Comparison of ENCODE assay signal across 5 cellular contexts in genomic region chr2:207696911-207697310, GRCh38. TPM values are rescaled to one million over a fixed set of nuclear protein-coding genes. Genes with fewer than 3 reads are reported as not detected.
DNase-seq lines count a peak whose midpoint lies in the region; ATAC-seq, FAIRE-seq and TF ChIP-seq lines count a peak whose summit lies in the region.
"Not testable (repeated sequence)": the region's sequence is repeated elsewhere in the genome, so short reads cannot be mapped to it uniquely, and the experiment has no call there.

No MANE protein-coding gene starts in this region.

- not testable (repeated sequence) for H3K27me3 ChIP-seq in GM23338 (ENCODE audit: insufficient read depth); MG63; PC-3 (ENCODE audit: low read length); HepG2 (ENCODE audit: control insufficient read depth in 1 of 2, insufficient read depth in 2 of 2, low read length in 2 of 2); osteoblast (ENCODE audit: insufficient read depth, low read length)

- intact Hi-C loops in PC-3 (cut with micrococcal nuclease); HepG2 (cut with micrococcal nuclease; ENCODE audit: unreplicated experiment): not testable (repeated sequence)

- H3K4me3 Mint-ChIP-seq in GM23338, result not testable (repeated sequence)

- not testable (repeated sequence) for H3K36me3 ChIP-seq in GM23338 (ENCODE audit: insufficient read depth); MG63; PC-3 (ENCODE audit: low read depth, low read length); HepG2 (replicated peaks in 1 of 2; ENCODE audit: control insufficient read depth in 1 of 2, insufficient read depth in 2 of 2, low read length in 2 of 2); osteoblast (ENCODE audit: insufficient read depth, low read length)

- CTCF ChIA-PET in PC-3 (lab: Charles Lee); HepG2 (lab: Yijun Ruan, JAX; ENCODE audit: low intra/inter-chr PET ratio, low total read pairs): not testable (repeated sequence)

- not testable (repeated sequence) for H3K9ac ChIP-seq in PC-3 (ENCODE audit: low read length); HepG2 (ENCODE audit: insufficient read depth, low read depth, low read length)

- in situ Hi-C loops in HepG2 (cut with HindIII; ENCODE audit: extremely low pct_ligation_motif_present, low pct_unique_long_range_greater_than_20kb), result not testable (repeated sequence)

- not testable (repeated sequence) for H3K9me3 ChIP-seq in MG63; PC-3 (ENCODE audit: low read length); HepG2 (ENCODE audit: low read length); osteoblast (ENCODE audit: low read depth, low read length)

- not testable (repeated sequence) for TF ChIP-seq EP300 in HepG2 (IDR thresholded peaks at IDR 0.05; ENCODE audit: low read depth in 2 of 2, low read length in 2 of 2); HepG2 (CRISPR knock-in tag; IDR thresholded peaks at IDR 0.05; ENCODE audit: borderline replicate concordance)

- not testable (repeated sequence) for TF ChIP-seq CTCF in GM23338 (conservative IDR thresholded peaks at IDR 0.05; ENCODE audit: low read depth in 2 of 2); PC-3 (conservative IDR thresholded peaks at IDR 0.05; ENCODE audit: low read depth, low read length); HepG2 (CRISPR knock-in tag; IDR thresholded peaks at IDR 0.05); osteoblast (IDR thresholded peaks at IDR 0.05; ENCODE audit: extremely low read depth, low read depth, low read length)

- not testable (repeated sequence) for DNase-seq in GM23338 (ENCODE audit: low spot score); PC-3; HepG2 (ENCODE audit: low spot score); osteoblast (ENCODE audit: insufficient read length, low spot score, missing footprints)
- peak; percentile 41 for DNase-seq in MG63

- 8% methylated on average over 5 of the region's 5 CpGs for WGBS in HepG2 (ENCODE audit: low lambda C conversion rate)

- H3K27ac Mint-ChIP-seq in GM23338, result not testable (repeated sequence)

- H3K36me3 Mint-ChIP-seq in GM23338 (ENCODE audit: low read depth), result not testable (repeated sequence)

- ATAC-seq in GM23338, PC-3: not testable (repeated sequence)
- ATAC-seq in HepG2, result peak; percentile 33; the same call in 1 of the 3 replicates

- not testable (repeated sequence) for H3K9me3 Mint-ChIP-seq in GM23338

- not testable (repeated sequence) for H3K27ac ChIP-seq in GM23338 (ENCODE audit: low read depth); HepG2 (ENCODE audit: extremely low read length, insufficient read depth, low read length); osteoblast (ENCODE audit: low read depth, low read length)
- peak overlapping the region; percentile 22; the same call in 1 of the 2 replicates for H3K27ac ChIP-seq in PC-3 (ENCODE audit: low read length)

- H3K4me3 ChIP-seq in GM23338; MG63; PC-3 (ENCODE audit: low read length); HepG2 (replicated peaks in 1 of 3; ENCODE audit: insufficient read depth in 1 of 3, low read depth in 2 of 3, low read length in 3 of 3); osteoblast (ENCODE audit: insufficient read depth, low read length): not testable (repeated sequence)

- BruUV-seq in PC-3 (replicated peaks; lab: Mats Ljungman, UMichigan); HepG2 (replicated peaks; lab: Mats Ljungman, UMichigan): not testable (repeated sequence)

- H3K79me2 ChIP-seq in GM23338 (replicated peaks; ENCODE audit: insufficient read depth); PC-3 (ENCODE audit: low read length); HepG2 (ENCODE audit: insufficient read depth, low read length); osteoblast (ENCODE audit: insufficient read depth, low read length): not testable (repeated sequence)

- not testable (repeated sequence) for H3K9me2 ChIP-seq in GM23338 (ENCODE audit: insufficient read depth); PC-3 (replicated peaks; ENCODE audit: low read length)

- POLR2A ChIA-PET in PC-3 (lab: Charles Lee; ENCODE audit: unreplicated experiment); HepG2 (lab: Yijun Ruan, JAX): not testable (repeated sequence)

- H3F3A ChIP-seq in GM23338 (replicated peaks; ENCODE audit: low read depth); PC-3 (ENCODE audit: low read length, unreplicated experiment): not testable (repeated sequence)

- not testable (repeated sequence) for FAIRE-seq in HepG2 (lab: Jason Lieb, UNC)

- H3K27me3 Mint-ChIP-seq in GM23338 (ENCODE audit: insufficient read depth, low read depth, poor library complexity), result not testable (repeated sequence)

- H2AFZ ChIP-seq in GM23338 (peak overlapping the region; percentile 43; the same call in 1 of the 2 replicates), osteoblast (ENCODE audit: low read length) (peak overlapping the region; percentile 6)
- H2AFZ ChIP-seq in PC-3 (ENCODE audit: low read length); HepG2 (ENCODE audit: low read length): not testable (repeated sequence)

- not testable (repeated sequence) for H3K4me2 ChIP-seq in GM23338; PC-3 (ENCODE audit: low read length); osteoblast (ENCODE audit: insufficient read depth, low read length)
- peak overlapping the region; percentile 33 for H3K4me2 ChIP-seq in HepG2 (ENCODE audit: low read depth, low read length)

- not testable (repeated sequence) for H3K4me1 ChIP-seq in GM23338 (ENCODE audit: insufficient read depth)
- H3K4me1 ChIP-seq in PC-3 (ENCODE audit: insufficient read depth, low read length) (peaks cover 39% of the 10 kb centered on the region), HepG2 (ENCODE audit: insufficient read depth, low read length) (peaks cover 38% of the 10 kb centered on the region), osteoblast (ENCODE audit: insufficient read depth, low read length) (peaks cover 15% of the 10 kb centered on the region)

- H3K4me1 Mint-ChIP-seq in GM23338, result not testable (repeated sequence)

- not testable (repeated sequence) for TF ChIP-seq RAD21 in HepG2 (CRISPR knock-in tag; IDR thresholded peaks at IDR 0.05)

- not testable (repeated sequence) for TF ChIP-seq POLR2A in HepG2 (IDR thresholded peaks at IDR 0.05; ENCODE audit: insufficient read depth in 1 of 2, low read depth in 2 of 2, low read length in 2 of 2)

- not testable (repeated sequence) for H4K20me1 ChIP-seq in GM23338 (replicated peaks; ENCODE audit: insufficient read depth); PC-3 (ENCODE audit: low read length); HepG2 (ENCODE audit: insufficient read depth, low read length); osteoblast (ENCODE audit: insufficient read depth, low read length)

TF ChIP-seq in HepG2, 621 proteins besides CTCF, POLR2A, EP300 and RAD21:
- TF ChIP-seq CREBL2 (CRISPR knock-in tag; IDR thresholded peaks at IDR 0.05; ENCODE audit: borderline replicate concordance), result 0 out of 2 replicates have a peak, but pooled peaks have one; percentile 37
- peak; percentile 60 for TF ChIP-seq HNF4A (CRISPR knock-in tag; IDR thresholded peaks at IDR 0.05)
- peak; percentile 91 for TF ChIP-seq ZNF7 (CRISPR knock-in tag; IDR thresholded peaks at IDR 0.05)

RNA-seq across cellular contexts. Expression of gene CCNYL1, which starts 14.5 kb away (rescaled TPM):
- 32.1 and 35.1 TPM in 2 replicates for total RNA-seq in GM23338 (2014; rRNA removed; shearing (Covaris generic))
- 19.6 and 20.8 TPM in 2 replicates for polyA plus RNA-seq in GM23338 (2016; fragmentation: Nextera tagmentation; extraction: Ambion mirVana)
- 21.0 and 31.1 TPM in 2 replicates for total RNA-seq in MG63 (2014; rRNA removed; shearing (Covaris generic); ENCODE audit: low replicate concordance)
- total RNA-seq in PC-3 (2014; rRNA removed), result 14.7 and 19.2 TPM in 2 replicates
- 12.5 and 20.2 TPM in 2 replicates for total RNA-seq in HepG2 (2016; rRNA removed; fragmentation: Illumina TruSeq; extraction: Trizol)
- 27.0 and 29.5 TPM in 2 replicates for total RNA-seq in HepG2 (2016; cell fraction: cytosol; rRNA removed; fragmentation: Illumina TruSeq; extraction: Trizol; ENCODE audit: low read depth)
- 10.0 and 17.8 TPM in 2 replicates for total RNA-seq in HepG2 (2016; cell fraction: insoluble cytoplasmic fraction; rRNA removed; fragmentation: Illumina TruSeq; extraction: Trizol)
- total RNA-seq in HepG2 (2016; cell fraction: membrane; rRNA removed; fragmentation: Illumina TruSeq; extraction: Trizol), result 33.7 and 38.3 TPM in 2 replicates
- 16.4 and 19.2 TPM in 2 replicates for total RNA-seq in HepG2 (2016; cell fraction: nucleus; rRNA removed; fragmentation: Illumina TruSeq; extraction: Trizol)
- 13.8 and 16.2 TPM in 2 replicates for polyA plus RNA-seq in HepG2 (2011; rRNA removed)
- polyA plus RNA-seq in HepG2 (2011; cell fraction: cytosol; rRNA removed), result 6.9 and 11.0 TPM in 2 replicates
- polyA plus RNA-seq in HepG2 (2011; cell fraction: nucleus; rRNA removed), result 9.8 and 10.3 TPM in 2 replicates
- 17.2 and 21.4 TPM in 2 replicates for polyA plus RNA-seq in HepG2 (2012)
- polyA plus RNA-seq in HepG2 (2016; cell fraction: cytosol; fragmentation: Illumina TruSeq; extraction: Trizol; ENCODE audit: low read depth), result 43.2 and 48.7 TPM in 2 replicates
- 35.4 and 41.7 TPM in 2 replicates for polyA plus RNA-seq in HepG2 (2016; cell fraction: insoluble cytoplasmic fraction; fragmentation: Illumina TruSeq; extraction: Trizol; ENCODE audit: low read depth)
- polyA plus RNA-seq in HepG2 (2016; cell fraction: membrane; fragmentation: Illumina TruSeq; extraction: Trizol; ENCODE audit: low read depth), result 77.8 and 84.1 TPM in 2 replicates
- 34.4 and 39.4 TPM in 2 replicates for polyA plus RNA-seq in HepG2 (2016; cell fraction: nucleus; fragmentation: Illumina TruSeq; extraction: Trizol; ENCODE audit: insufficient read depth, low read depth)
- polyA minus RNA-seq in HepG2 (2011; rRNA and poly(A)+ RNA removed; ENCODE audit: low replicate concordance), result 3.2 and 9.0 TPM in 2 replicates
- 16.2 and 19.4 TPM in 2 replicates for polyA minus RNA-seq in HepG2 (2011; cell fraction: cytosol; rRNA and poly(A)+ RNA removed)
- polyA minus RNA-seq in HepG2 (2011; cell fraction: nucleus; rRNA and poly(A)+ RNA removed), result 19.1 and 23.7 TPM in 2 replicates
- total RNA-seq in osteoblast, result 14.1 and 15.9 TPM in 2 replicates
